In genomic region chr15:37709669-37710068, GRCh38 we compare ENCODE assay signal across 1 cellular context.
TF ChIP-seq lines count a peak whose summit lies in the region.

No MANE protein-coding gene starts in this region.

TF ChIP-seq in HepG2, 621 proteins besides CTCF, POLR2A, EP300 and RAD21 (continued from another document):
- TF ChIP-seq REST (IDR thresholded peaks at IDR 0.05; ENCODE audit: borderline replicate concordance in 1 of 2, low read depth in 1 of 2, low read length in 2 of 2), result peak in 1 of 2 experiments; percentile 71; a peak in 1 of 4 replicates
- TF ChIP-seq MXD4 (CRISPR knock-in tag; IDR thresholded peaks at IDR 0.05), result no peak
- no peak for TF ChIP-seq HNRNPL (IDR thresholded peaks at IDR 0.05; ENCODE audit: low read depth, low read length)
- no peak for TF ChIP-seq KLF12 (CRISPR knock-in tag; IDR thresholded peaks at IDR 0.05; ENCODE audit: borderline replicate concordance)
- no peak for TF ChIP-seq KDM5B (CRISPR knock-in tag; IDR thresholded peaks at IDR 0.05; ENCODE audit: borderline replicate concordance)
- no peak for TF ChIP-seq ZNF784 (CRISPR knock-in tag; IDR thresholded peaks at IDR 0.05; ENCODE audit: borderline replicate concordance)
- TF ChIP-seq ZFP62 (CRISPR knock-in tag; IDR thresholded peaks at IDR 0.05), result no peak
- TF ChIP-seq TMF1 (CRISPR knock-in tag; IDR thresholded peaks at IDR 0.05; ENCODE audit: low read depth), result no peak
- no peak for TF ChIP-seq FOSL1 (CRISPR knock-in tag; IDR thresholded peaks at IDR 0.05; ENCODE audit: borderline replicate concordance)
- TF ChIP-seq ZNF878 (CRISPR knock-in tag; IDR thresholded peaks at IDR 0.05), result no peak
- no peak for TF ChIP-seq ZNF775 (CRISPR knock-in tag; IDR thresholded peaks at IDR 0.05; ENCODE audit: borderline replicate concordance)
- no peak for TF ChIP-seq ZNF138 (CRISPR knock-in tag; IDR thresholded peaks at IDR 0.05; ENCODE audit: low read depth)
- TF ChIP-seq KLF9 (CRISPR knock-in tag; IDR thresholded peaks at IDR 0.05; ENCODE audit: low read depth), result no peak
- peak; percentile 82 for TF ChIP-seq NR2F2 (IDR thresholded peaks at IDR 0.05; ENCODE audit: borderline replicate concordance, low read depth)
- TF ChIP-seq SOX13 (IDR thresholded peaks at IDR 0.05), result peak; percentile 72; the same call in 1 of the 2 replicates
- TF ChIP-seq SOX13 (CRISPR knock-in tag; conservative IDR thresholded peaks at IDR 0.05 in 1 of 2, IDR thresholded peaks at IDR 0.05 in 1 of 2), result peak in 1 of 2 experiments; percentile 77; a peak in 2 of 4 replicates
- TF ChIP-seq HIC2 (CRISPR knock-in tag; IDR thresholded peaks at IDR 0.05; ENCODE audit: low read depth), result no peak
TF ChIP-seq in HepG2: peak in this region for 32.
